Comparison of ENCODE assay signal across 8 cellular contexts in the genomic region with DNA sequence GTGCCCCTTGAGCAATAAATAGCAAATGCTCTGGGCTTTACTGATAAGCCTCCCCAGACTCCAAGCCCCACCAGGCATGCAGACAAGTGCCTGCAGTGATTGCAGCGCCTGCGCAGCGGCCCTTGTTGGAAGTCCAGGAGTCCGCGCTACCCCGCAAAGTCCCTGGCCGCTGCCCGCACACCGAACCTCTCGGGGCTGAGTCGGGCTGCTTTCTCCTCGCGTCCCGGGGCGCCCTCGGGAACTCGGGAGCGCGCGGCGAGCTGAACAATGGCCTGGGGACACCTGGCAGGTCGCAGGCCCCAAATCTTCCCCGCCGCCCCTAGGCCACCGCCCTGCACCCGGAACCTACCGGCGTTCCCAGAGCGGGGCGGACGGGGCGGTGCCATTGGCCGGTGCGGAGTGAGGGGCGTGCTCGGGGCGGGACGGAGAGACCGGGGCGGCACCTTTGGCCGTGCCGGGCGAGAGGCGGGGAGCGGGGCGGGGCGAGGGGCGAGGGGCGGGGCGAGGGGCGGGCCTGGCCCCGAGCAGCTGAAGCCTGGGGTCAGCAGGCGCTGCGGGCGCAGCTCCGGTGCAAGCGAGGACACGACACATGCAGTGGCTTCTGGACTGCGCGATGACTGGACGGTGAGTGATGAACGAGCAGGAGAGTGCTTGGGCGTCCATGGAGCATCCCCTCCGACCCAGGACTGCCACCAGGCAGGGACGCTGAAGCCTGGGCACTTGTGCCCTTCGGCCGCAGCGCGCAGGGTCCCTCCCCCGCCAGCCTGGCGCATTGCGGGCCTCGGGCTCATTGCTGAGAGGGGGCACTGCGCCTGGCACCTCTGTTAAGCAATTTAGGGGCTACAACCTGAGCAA. TPM values are rescaled to one million over a fixed set of nuclear protein-coding genes. Genes with fewer than 3 reads are reported as not detected.
DNase-seq lines count a peak whose midpoint lies in the region; TF ChIP-seq lines count a peak whose summit lies in the region.

A gene with protein sequence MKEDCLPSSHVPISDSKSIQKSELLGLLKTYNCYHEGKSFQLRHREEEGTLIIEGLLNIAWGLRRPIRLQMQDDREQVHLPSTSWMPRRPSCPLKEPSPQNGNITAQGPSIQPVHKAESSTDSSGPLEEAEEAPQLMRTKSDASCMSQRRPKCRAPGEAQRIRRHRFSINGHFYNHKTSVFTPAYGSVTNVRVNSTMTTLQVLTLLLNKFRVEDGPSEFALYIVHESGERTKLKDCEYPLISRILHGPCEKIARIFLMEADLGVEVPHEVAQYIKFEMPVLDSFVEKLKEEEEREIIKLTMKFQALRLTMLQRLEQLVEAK (plus strand): TSS at position 560 of the 855 bp plus-strand sequence. CDS start 10,401 bp downstream, outside the sequence.

- no peaks in the 10 kb centered on the region for H3K9me3 ChIP-seq in OCI-LY1 (ENCODE audit: low read length)
- no peaks in the 10 kb centered on the region for H3K9me3 ChIP-seq in mucosa of stomach (ENCODE audit: control insufficient read depth, low read length)

- H3K4me3 ChIP-seq in OCI-LY1 (ENCODE audit: low read depth, low read length, poor library complexity, severe bottlenecking) (peak within 1 kb of the TSS; percentile 68), mucosa of stomach (ENCODE audit: low read length) (peak within 1 kb of the TSS; percentile 17)

- DNase-seq in Caki2 (ENCODE audit: low read depth) (peak; percentile 78), GM20000 (ENCODE audit: low spot score) (peak; percentile 98), HT-29 (ENCODE audit: low spot score) (peak; percentile 85), activated T-cell treated with anti-CD3 and anti-CD28 coated beads for 48 hours (ENCODE audit: low read depth) (peak; percentile 92), erythroblast (lab: John Stamatoyannopoulos, UW) (peak; percentile 82)
- DNase-seq in stimulated activated CD8-positive, alpha-beta memory T cell treated with anti-CD3 and anti-CD28 coated beads, Interleukin-7, amount 100 ng/mL, for 1 hour (ENCODE audit: low read depth in 2 of 2), result peak; percentile 85 to 86

- H3K9ac ChIP-seq in OCI-LY1 (ENCODE audit: low read length), result peak within 1 kb of the TSS; percentile 69
- peak within 1 kb of the TSS; percentile 64 for H3K9ac ChIP-seq in mucosa of stomach (ENCODE audit: low read length)

- no peaks in the 10 kb centered on the region for H3K27me3 ChIP-seq in OCI-LY1 (ENCODE audit: insufficient read depth, low read length)
- no peaks in the 10 kb centered on the region for H3K27me3 ChIP-seq in mucosa of stomach (ENCODE audit: control insufficient read depth, insufficient read depth, low read length)

- in situ Hi-C loops in Caki2 (cut with HindIII; ENCODE audit: low pct_unique_long_range_greater_than_20kb, low sequenced_read_pairs), result no loop called here

- H3K4me2 ChIP-seq in OCI-LY1 (ENCODE audit: low read length), result peak within 1 kb of the TSS; percentile 77

- H4K20me1 ChIP-seq in OCI-LY1 (ENCODE audit: insufficient read depth, low read length), result no peaks in the 10 kb centered on the region

- no peak for TF ChIP-seq POLR2A in erythroblast (IDR thresholded peaks at IDR 0.05; ENCODE audit: low read length)

- no peaks in the 10 kb centered on the region for H3F3A ChIP-seq in OCI-LY1 (ENCODE audit: insufficient read depth, low read length)

- H3K9me2 ChIP-seq in OCI-LY1 (ENCODE audit: low read depth, low read length), result no peaks in the 10 kb centered on the region

- H3K79me2 ChIP-seq in OCI-LY1 (ENCODE audit: insufficient read depth, low read length), result no peaks in the 10 kb centered on the region

- no peaks in the 10 kb centered on the region; the same call in 1 of the 2 replicates for H3K36me3 ChIP-seq in OCI-LY1 (ENCODE audit: insufficient read depth, low read length)
- H3K36me3 ChIP-seq in mucosa of stomach (ENCODE audit: control insufficient read depth, insufficient read depth, low read length), result no peaks in the 10 kb centered on the region

- TF ChIP-seq CTCF in GM20000 (IDR thresholded peaks at IDR 0.05; ENCODE audit: extremely low read depth, missing control alignments) (no peak), OCI-LY1 (IDR thresholded peaks at IDR 0.05; ENCODE audit: low read length) (no peak)

- peaks cover 13% of the 10 kb centered on the region for H3K4me1 ChIP-seq in OCI-LY1 (ENCODE audit: insufficient read depth, low read length, severe bottlenecking)
- peaks cover 45% of the 10 kb centered on the region for H3K4me1 ChIP-seq in mucosa of stomach (ENCODE audit: control insufficient read depth, insufficient read depth, low read length)

- no peak within 1 kb of the TSS for H3K27ac ChIP-seq in OCI-LY1 (ENCODE audit: low read depth, low read length, poor library complexity, severe bottlenecking)

- H2AFZ ChIP-seq in OCI-LY1 (ENCODE audit: low read length), result peak within 1 kb of the TSS; percentile 49

RNA-seq across cellular contexts. Expression of the gene that starts here (rescaled TPM):
- 2.9 and 3.4 TPM in 2 replicates for total RNA-seq in Caki2 (2014; rRNA removed; shearing (Covaris generic); ENCODE audit: low replicate concordance)
- 1.2 and 2.7 TPM in 2 replicates for total RNA-seq in HT-29 (2014; rRNA removed; shearing (Covaris generic))
